28 cellular contexts compared by ENCODE assay signal in genomic region chr6:14582731-14583130, GRCh38.
"Had no signal": no experiment of that assay in that cellular context is flagged by ENCODE, and none has a peak within 500 bp of the region (broad histone marks: within the 10 kb centered on the region; RNA-seq: fewer than 3 reads in every experiment).

No MANE protein-coding gene starts in this region.

- H3K4me1 Mint-ChIP-seq: stimulated activated effector memory CD8-positive, alpha-beta T cell treated with anti-CD3 and anti-CD28 coated beads, Interleukin-12 subunit alpha, Interleukin-12 subunit beta, amount 100 ng/mL, for 72 hours; stimulated activated memory B cell treated with anti-CD40 and anti-IgM and Interleukin-4, amounts not matched to agents 10 μg/mL and 1 μg/mL and 100 μg/mL, for 72 hours; stimulated activated naive CD8-positive, alpha-beta T cell treated with anti-CD3 and anti-CD28 coated beads, Interleukin-15, amount 100 ng/mL, for 72 hours had no signal

- H3K27me3 Mint-ChIP-seq: stimulated activated memory B cell treated with anti-CD40 and anti-IgM and Interleukin-4, amounts not matched to agents 10 μg/mL and 1 μg/mL and 100 μg/mL, for 72 hours; stimulated activated naive B cell treated with anti-CD40 and anti-IgM and Interleukin-4, amounts not matched to agents 10 μg/mL and 1 μg/mL and 100 μg/mL, for 72 hours; stimulated activated naive CD8-positive, alpha-beta T cell treated with anti-CD3 and anti-CD28 coated beads, Interleukin-15, amount 100 ng/mL, for 72 hours; stimulated activated naive CD8-positive, alpha-beta T cell treated with anti-CD3 and anti-CD28 coated beads, Interleukin-15, Interleukin-2, amounts not matched to agents 100 ng/mL and 50 ng/mL, for 24 hours; type B pancreatic cell had no signal

- H3K27ac Mint-ChIP-seq: stimulated activated effector memory CD8-positive, alpha-beta T cell treated with anti-CD3 and anti-CD28 coated beads, Interleukin-12 subunit alpha, Interleukin-12 subunit beta, amount 100 ng/mL, for 72 hours; stimulated activated memory B cell treated with anti-CD40 and anti-IgM and Interleukin-4, amounts not matched to agents 10 μg/mL and 1 μg/mL and 100 μg/mL, for 72 hours; stimulated activated naive B cell treated with anti-CD40 and anti-IgM and Interleukin-4, amounts not matched to agents 10 μg/mL and 1 μg/mL and 100 μg/mL, for 72 hours; stimulated activated naive CD8-positive, alpha-beta T cell treated with anti-CD3 and anti-CD28 coated beads, Interleukin-15, Interleukin-2, amounts not matched to agents 100 ng/mL and 50 ng/mL, for 24 hours; type B pancreatic cell had no signal

- H3K4me3 Mint-ChIP-seq: stimulated activated effector memory CD8-positive, alpha-beta T cell treated with anti-CD3 and anti-CD28 coated beads, Interleukin-12 subunit alpha, Interleukin-12 subunit beta, amount 100 ng/mL, for 72 hours; stimulated activated memory B cell treated with anti-CD40 and anti-IgM and Interleukin-4, amounts not matched to agents 10 μg/mL and 1 μg/mL and 100 μg/mL, for 72 hours; stimulated activated naive B cell treated with anti-CD40 and anti-IgM and Interleukin-4, amounts not matched to agents 10 μg/mL and 1 μg/mL and 100 μg/mL, for 72 hours; stimulated activated naive CD8-positive, alpha-beta T cell treated with anti-CD3 and anti-CD28 coated beads, Interleukin-15, amount 100 ng/mL, for 72 hours; stimulated activated naive CD8-positive, alpha-beta T cell treated with anti-CD3 and anti-CD28 coated beads, Interleukin-15, Interleukin-2, amounts not matched to agents 100 ng/mL and 50 ng/mL, for 24 hours; type B pancreatic cell had no signal

- H3K9me3 Mint-ChIP-seq: stimulated activated effector memory CD8-positive, alpha-beta T cell treated with anti-CD3 and anti-CD28 coated beads, Interleukin-12 subunit alpha, Interleukin-12 subunit beta, amount 100 ng/mL, for 72 hours; stimulated activated memory B cell treated with anti-CD40 and anti-IgM and Interleukin-4, amounts not matched to agents 10 μg/mL and 1 μg/mL and 100 μg/mL, for 72 hours; stimulated activated naive CD8-positive, alpha-beta T cell treated with anti-CD3 and anti-CD28 coated beads, Interleukin-15, Interleukin-2, amounts not matched to agents 100 ng/mL and 50 ng/mL, for 24 hours had no signal

- H3K27ac ChIP-seq: stomach, suprapubic skin, testis, thoracic aorta, thyroid gland, tibial artery, tibial nerve, transverse colon, upper lobe of left lung, upper lobe of right lung, uterus, vagina had no signal

- H3K36me3 ChIP-seq: stomach, suprapubic skin, thoracic aorta, thyroid gland, tibial artery, tibial nerve, transverse colon, upper lobe of left lung, upper lobe of right lung, uterus, vagina had no signal

- H3K9me3 ChIP-seq: stomach, suprapubic skin, testis, thoracic aorta, thyroid gland, tibial artery, tibial nerve, transverse colon, upper lobe of left lung, upper lobe of right lung, uterus, vagina had no signal

- DNase-seq: stimulated activated CD4-positive, alpha-beta T cell treated with anti-CD3 and anti-CD28 coated beads, Interleukin-2, amount 100 ng/mL, for 48 hours; stimulated activated CD4-positive, alpha-beta T cell treated with anti-CD3 and anti-CD28 coated beads, Interleukin-4, amount 100 ng/mL, for 1 hour; stimulated activated CD4-positive, alpha-beta T cell treated with anti-CD3 and anti-CD28 coated beads, Interleukin-4, amount 100 ng/mL, for 24 hours; stimulated activated CD4-positive, alpha-beta T cell treated with anti-CD3 and anti-CD28 coated beads, Interleukin-4, amount 100 ng/mL, for 4 hours; stimulated activated CD8-positive, alpha-beta memory T cell treated with anti-CD3 and anti-CD28 coated beads, Interleukin-4, amount 100 ng/mL, for 48 hours; stimulated activated naive B cell treated with anti-CD40 and anti-IgM and Interleukin-4, amounts not matched to agents 10 μg/mL and 1 μg/mL and 100 μg/mL, for 72 hours; stimulated activated naive CD4-positive, alpha-beta T cell; stimulated activated naive CD4-positive, alpha-beta T cell treated with Interleukin-2 at 50 U/mL for 16 hours; stimulated activated naive CD8-positive, alpha-beta T cell treated with anti-CD3 and anti-CD28 coated beads, Interleukin-15, amount 100 ng/mL, for 72 hours; stimulated activated naive CD8-positive, alpha-beta T cell treated with anti-CD3 and anti-CD28 coated beads, Interleukin-15, Interleukin-2, amounts not matched to agents 100 U/mL and 50 U/mL, for 24 hours; stomach; substantia nigra; thyroid gland; tibial artery; transverse colon; trophoblast cell; upper lobe of left lung; upper lobe of right lung; uterus had no signal

- H3K4me3 ChIP-seq: stomach, suprapubic skin, testis, thoracic aorta, thyroid gland, tibial artery, tibial nerve, transverse colon, upper lobe of left lung, upper lobe of right lung, uterus, vagina had no signal

- H3K36me3 Mint-ChIP-seq: stimulated activated effector memory CD8-positive, alpha-beta T cell treated with anti-CD3 and anti-CD28 coated beads, Interleukin-12 subunit alpha, Interleukin-12 subunit beta, amount 100 ng/mL, for 72 hours; stimulated activated memory B cell treated with anti-CD40 and anti-IgM and Interleukin-4, amounts not matched to agents 10 μg/mL and 1 μg/mL and 100 μg/mL, for 72 hours; type B pancreatic cell had no signal

- ATAC-seq: stimulated activated effector memory CD8-positive, alpha-beta T cell treated with anti-CD3 and anti-CD28 coated beads, Interleukin-12 subunit alpha, Interleukin-12 subunit beta, amount 100 ng/mL, for 72 hours; stimulated activated memory B cell treated with anti-CD40 and anti-IgM and Interleukin-4, amounts not matched to agents 10 μg/mL and 1 μg/mL and 100 μg/mL, for 72 hours; stimulated activated naive B cell treated with anti-CD40 and anti-IgM and Interleukin-4, amounts not matched to agents 10 μg/mL and 1 μg/mL and 100 μg/mL, for 72 hours; stimulated activated naive CD8-positive, alpha-beta T cell treated with anti-CD3 and anti-CD28 coated beads, Interleukin-15, amount 100 ng/mL, for 72 hours; stimulated activated naive CD8-positive, alpha-beta T cell treated with anti-CD3 and anti-CD28 coated beads, Interleukin-15, Interleukin-2, amounts not matched to agents 100 U/mL and 50 U/mL, for 24 hours; upper lobe of right lung had no signal
